In genomic region chrX:48504261-48504660, GRCh38 we compare ENCODE assay signal across 29 cellular contexts.
"Had no signal": no experiment of that assay in that cellular context is flagged by ENCODE, and none has a peak within 500 bp of the region (broad histone marks: within the 10 kb centered on the region; RNA-seq: fewer than 3 reads in every experiment).

No MANE protein-coding gene starts in this region.

- H3K79me2 ChIP-seq: parathyroid adenoma had no signal

- DNase-seq: natural killer cell; occipital lobe; ovary; psoas muscle; right cardiac atrium; right lobe of liver; sigmoid colon; small intestine; stimulated activated CD4-positive, alpha-beta T cell treated with anti-CD3 and anti-CD28 coated beads, Interleukin-12 subunit alpha, Interleukin-12 subunit beta, amount 100 ng/mL, for 4 hours; stimulated activated CD4-positive, alpha-beta T cell treated with anti-CD3 and anti-CD28 coated beads, Interleukin-1b, Interleukin-23, amount 100 ng/mL, for 48 hours; stimulated activated CD4-positive, alpha-beta T cell treated with anti-CD3 and anti-CD28 coated beads, Interleukin-4, amount 100 ng/mL, for 1 hour; stimulated activated CD4-positive, alpha-beta T cell treated with anti-CD3 and anti-CD28 coated beads, Interleukin-4, amount 100 ng/mL, for 4 hours; stimulated activated CD8-positive, alpha-beta memory T cell treated with anti-CD3 and anti-CD28 coated beads, Interleukin-4, amount 100 ng/mL, for 48 hours; stimulated activated naive CD4-positive, alpha-beta T cell; stimulated activated naive CD8-positive, alpha-beta T cell treated with anti-CD3 and anti-CD28 coated beads, Interleukin-15, amount 100 ng/mL, for 72 hours; stimulated activated naive CD8-positive, alpha-beta T cell treated with anti-CD3 and anti-CD28 coated beads, Interleukin-15, Interleukin-2, amounts not matched to agents 100 U/mL and 50 U/mL, for 24 hours; substantia nigra; testis; tibial artery; transverse colon; upper lobe of left lung had no signal

- H3K4me1 ChIP-seq: parathyroid adenoma, psoas muscle, right lobe of liver, testis, tibial artery had no signal

- H3K27ac Mint-ChIP-seq: natural killer cell; nephron; neural progenitor cell; progenitor cell of endocrine pancreas; stimulated activated memory B cell treated with anti-CD40 and anti-IgM and Interleukin-4, amounts not matched to agents 10 μg/mL and 1 μg/mL and 100 μg/mL, for 72 hours; stimulated activated naive CD8-positive, alpha-beta T cell treated with anti-CD3 and anti-CD28 coated beads, Interleukin-15, amount 100 ng/mL, for 72 hours had no signal

- H3K9me3 ChIP-seq: ovary, psoas muscle, right lobe of liver, sigmoid colon, suprapubic skin, testis, tibial artery, transverse colon, vagina had no signal

- H3K27ac ChIP-seq: neural progenitor cell, ovary, parathyroid adenoma, psoas muscle, right lobe of liver, sigmoid colon, suprapubic skin, testis, tibial artery, transverse colon, upper lobe of left lung, vagina had no signal

- H3K4me3 Mint-ChIP-seq: natural killer cell; nephron; neural progenitor cell; stimulated activated memory B cell treated with anti-CD40 and anti-IgM and Interleukin-4, amounts not matched to agents 10 μg/mL and 1 μg/mL and 100 μg/mL, for 72 hours; stimulated activated naive CD8-positive, alpha-beta T cell treated with anti-CD3 and anti-CD28 coated beads, Interleukin-15, amount 100 ng/mL, for 72 hours had no signal

- H3K9me3 Mint-ChIP-seq: natural killer cell; stimulated activated memory B cell treated with anti-CD40 and anti-IgM and Interleukin-4, amounts not matched to agents 10 μg/mL and 1 μg/mL and 100 μg/mL, for 72 hours; stimulated activated naive CD8-positive, alpha-beta T cell treated with anti-CD3 and anti-CD28 coated beads, Interleukin-15, amount 100 ng/mL, for 72 hours had no signal

- H3K4me3 ChIP-seq: neural progenitor cell, ovary, psoas muscle, right lobe of liver, sigmoid colon, suprapubic skin, testis, tibial artery, transverse colon, upper lobe of left lung, vagina had no signal

- H3K4me1 Mint-ChIP-seq: nephron had no signal

- H3K36me3 ChIP-seq: neural progenitor cell, ovary, right lobe of liver, sigmoid colon, suprapubic skin, tibial artery, transverse colon, upper lobe of left lung, vagina had no signal

- H3K4me2 ChIP-seq: neural progenitor cell had no signal

- H3K9ac ChIP-seq: neural progenitor cell, parathyroid adenoma had no signal

- H3K36me3 Mint-ChIP-seq: natural killer cell; stimulated activated memory B cell treated with anti-CD40 and anti-IgM and Interleukin-4, amounts not matched to agents 10 μg/mL and 1 μg/mL and 100 μg/mL, for 72 hours had no signal

- H2AFZ ChIP-seq: neural progenitor cell, parathyroid adenoma had no signal

- H3K27me3 ChIP-seq: neural progenitor cell, ovary, right lobe of liver, sigmoid colon, suprapubic skin, testis, tibial artery, transverse colon, upper lobe of left lung, vagina had no signal

- FAIRE-seq: small intestine, urothelium cell line had no signal

- H3K27me3 Mint-ChIP-seq: progenitor cell of endocrine pancreas; stimulated activated memory B cell treated with anti-CD40 and anti-IgM and Interleukin-4, amounts not matched to agents 10 μg/mL and 1 μg/mL and 100 μg/mL, for 72 hours; stimulated activated naive CD8-positive, alpha-beta T cell treated with anti-CD3 and anti-CD28 coated beads, Interleukin-15, amount 100 ng/mL, for 72 hours had no signal
